Comparison of ENCODE assay signal across 12 cellular contexts in genomic region chr12:61870658-61871559, GRCh38.
DNase-seq lines count a peak whose midpoint lies in the region; ATAC-seq and TF ChIP-seq lines count a peak whose summit lies in the region.
"Had no signal": no experiment of that assay in that cellular context is flagged by ENCODE, and none has a peak within 500 bp of the region (broad histone marks: within the 10 kb centered on the region; RNA-seq: fewer than 3 reads in every experiment).

No MANE protein-coding gene starts in this region.

- CTCF ChIA-PET in CD8-positive, alpha-beta T cell (lab: Charles Lee) = no interaction called here

- H3K4me1 Mint-ChIP-seq in CD8-positive, alpha-beta T cell (ENCODE audit: low read depth) = no peaks in the 10 kb centered on the region

- H3K9me3 ChIP-seq in CD8-positive, alpha-beta T cell (ENCODE audit: low read length) = no peaks in the 10 kb centered on the region
- no peaks in the 10 kb centered on the region for H3K9me3 ChIP-seq in left lung
- no peaks in the 10 kb centered on the region for H3K9me3 ChIP-seq in BE2C
- H3K9me3 ChIP-seq: prostate gland, tibial nerve had no signal

- no peaks in the 10 kb centered on the region for H3K27me3 Mint-ChIP-seq in CD8-positive, alpha-beta T cell (ENCODE audit: low read depth)

- POLR2A ChIA-PET in CD8-positive, alpha-beta T cell (lab: Charles Lee) = no interaction called here

- peak; percentile 73 for ATAC-seq in CD8-positive, alpha-beta T cell
- ATAC-seq in left lung = peak; percentile 52
- ATAC-seq in GM21825 (IDR thresholded peaks at IDR 0.05; ENCODE audit: unreplicated experiment) = no peak
- ATAC-seq: PC-3 had no signal

- H3K27ac ChIP-seq in CD8-positive, alpha-beta T cell (ENCODE audit: low read depth, low read length) = no peak overlapping the region
- H3K27ac ChIP-seq in left lung = peak overlapping the region in 1 of 2 donors; percentile 79
- H3K27ac ChIP-seq: dorsolateral prefrontal cortex, prostate gland, tibial nerve had no signal

- H3K27ac Mint-ChIP-seq in CD8-positive, alpha-beta T cell = no peak overlapping the region

- no peak for DNase-seq in CD8-positive, alpha-beta T cell
- DNase-seq in H4 (ENCODE audit: low spot score) = peak; percentile 9
- peak; percentile 24 to 86 for DNase-seq in NOMO-1 (lab: John Stamatoyannopoulos, UW; ENCODE audit: unreplicated experiment in 2 of 2)
- no peak for DNase-seq in left lung
- no peak for DNase-seq in cardiac septum (ENCODE audit: low spot score)
- DNase-seq in BE2C = no peak
- no peak for DNase-seq in NCI-H526 (lab: John Stamatoyannopoulos, UW)
- DNase-seq: dorsolateral prefrontal cortex, PC-3 had no signal

- H3K9me3 Mint-ChIP-seq in CD8-positive, alpha-beta T cell = no peaks in the 10 kb centered on the region

- no peak overlapping the region for H3K4me3 Mint-ChIP-seq in CD8-positive, alpha-beta T cell

- no peaks in the 10 kb centered on the region for H3K36me3 Mint-ChIP-seq in CD8-positive, alpha-beta T cell

- no peaks in the 10 kb centered on the region for H3K36me3 ChIP-seq in CD8-positive, alpha-beta T cell (ENCODE audit: insufficient read depth, low read length)
- H3K36me3 ChIP-seq in left lung (no peaks in the 10 kb centered on the region), BE2C (no peaks in the 10 kb centered on the region)
- H3K36me3 ChIP-seq: prostate gland, tibial nerve had no signal

- H3K27me3 ChIP-seq in CD8-positive, alpha-beta T cell (ENCODE audit: insufficient read depth, low read length) = no peaks in the 10 kb centered on the region
- H3K27me3 ChIP-seq in left lung (no peaks in the 10 kb centered on the region), BE2C (no peaks in the 10 kb centered on the region)
- H3K27me3 ChIP-seq: dorsolateral prefrontal cortex, tibial nerve had no signal

- peaks cover 17% of the 10 kb centered on the region for H3K4me1 ChIP-seq in CD8-positive, alpha-beta T cell (ENCODE audit: insufficient read depth, low read length)
- H3K4me1 ChIP-seq in left lung = peaks cover 0 to 6% of the 10 kb centered on the region in 2 donors
- H3K4me1 ChIP-seq in BE2C = no peaks in the 10 kb centered on the region
- H3K4me1 ChIP-seq: prostate gland, tibial nerve had no signal

- intact Hi-C loops in CD8-positive, alpha-beta T cell (cut with DNase I, micrococcal nuclease) = no loop called here
- intact Hi-C loops in left lung (cut with DNase I) (no loop called here), cardiac septum (cut with DNase I) (no loop called here)

- no peak overlapping the region for H3K4me3 ChIP-seq in CD8-positive, alpha-beta T cell (ENCODE audit: low read depth, low read length)
- H3K4me3 ChIP-seq in left lung (no peak overlapping the region), BE2C (ENCODE audit: low read depth, low read length) (no peak overlapping the region)
- H3K4me3 ChIP-seq: dorsolateral prefrontal cortex, prostate gland, tibial nerve had no signal

- no peak for TF ChIP-seq CTCF in CD8-positive, alpha-beta T cell (IDR thresholded peaks at IDR 0.05)
- TF ChIP-seq CTCF in left lung (IDR thresholded peaks at IDR 0.05) (no peak), BE2C (IDR thresholded peaks at IDR 0.05; ENCODE audit: low read depth, low read length) (no peak)

Comparison
In these comparisons a context has a peak if more than half of its experiments do, and no peak if none do; other contexts are left out.
1. DNase-seq: peak in H4 (single experiment) and NOMO-1 (2 of 2); none in CD8-positive, alpha-beta T cell (0 of 7), left lung (0 of 2), cardiac septum (single experiment), BE2C (single experiment) and NCI-H526 (0 of 2).